Comparison of ENCODE assay signal across 21 cellular contexts in the genomic region with DNA sequence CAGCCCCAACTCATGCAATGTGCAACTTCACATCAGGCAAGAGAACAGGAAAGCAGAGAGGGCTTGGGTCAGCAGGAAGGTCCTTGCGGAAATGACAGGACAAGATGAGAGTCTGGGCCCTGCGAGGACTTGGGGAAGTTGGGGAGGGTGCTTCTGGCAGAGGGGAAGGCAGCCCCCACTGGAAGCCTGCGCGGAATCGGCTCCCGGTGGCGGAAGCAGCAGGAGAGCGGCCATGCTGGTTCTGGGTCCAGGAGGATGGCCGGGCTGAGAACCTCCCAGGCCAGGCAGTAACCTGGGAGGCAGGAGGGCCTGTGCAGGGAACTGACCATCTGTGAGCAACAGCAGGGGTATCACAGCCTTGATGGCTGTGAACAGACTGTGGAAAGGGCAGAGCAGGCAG.
A peak's percentile ranks its signal among the peaks of the same experiment; 100 is the strongest.
DNase-seq lines count a peak whose midpoint lies in the region; ATAC-seq and TF ChIP-seq lines count a peak whose summit lies in the region.
"Had no signal": no experiment of that assay in that cellular context is flagged by ENCODE, and none has a peak within 500 bp of the region (broad histone marks: within the 10 kb centered on the region; RNA-seq: fewer than 3 reads in every experiment).

No MANE protein-coding gene starts in this region.

- DNase-seq in activated T-cell treated with anti-CD3 and anti-CD28 coated beads, Interleukin-2, amount 50 U/mL, for 72 hours = no peak
- DNase-seq in activated T-cell treated with anti-CD3 and anti-CD28 coated beads, Interleukin-2, amount 50 U/mL, for 48 hours = no peak
- no peak for DNase-seq in activated CD4-positive, alpha-beta memory T cell treated with anti-CD3 and anti-CD28 coated beads, Interleukin-2, amount 10 ng/mL, durations not matched to agents 7 days and 5 days
- DNase-seq in glutamatergic neuron = no peak
- no peak for DNase-seq in stimulated activated naive B cell treated with anti-CD40 and anti-IgM and Interleukin-4, amounts not matched to agents 10 μg/mL and 1 μg/mL and 100 μg/mL, for 72 hours
- no peak for DNase-seq in Right ventricle myocardium superior
- DNase-seq in NCI-H1105 treated with DMSO at 0.1 percent for 48 hours (lab: John Stamatoyannopoulos, UW) = no peak
- DNase-seq: activated CD4-positive, alpha-beta T cell treated with anti-CD3 and anti-CD28 coated beads for 1 hour; activated CD8-positive, alpha-beta memory T cell treated with anti-CD3 and anti-CD28 coated beads, Interleukin-2, amount 50 U/mL, for 48 hours; BE2C; central memory CD4-positive, alpha-beta T cell; H7; Karpas-422; NCI-H1694; NCI-H2171; NCI-H510A treated with DMSO at 0.1 percent for 48 hours; NK-92 treated with Interleukin-12 subunit alpha and Interleukin-12 subunit beta, amount 100 ng/mL, for 24 hours; psoas muscle; SHP77 treated with DMSO at 0.1 percent for 48 hours; stimulated activated CD8-positive, alpha-beta memory T cell treated with anti-CD3 and anti-CD28 coated beads, Interleukin-4, amount 100 ng/mL, for 48 hours had no signal

- H3K4me3 Mint-ChIP-seq in activated T-cell treated with anti-CD3 and anti-CD28 coated beads, Interleukin-2, amount 50 U/mL, for 72 hours = no peak overlapping the region
- no peak overlapping the region for H3K4me3 Mint-ChIP-seq in activated CD4-positive, alpha-beta memory T cell treated with anti-CD3 and anti-CD28 coated beads, Interleukin-2, amount 10 ng/mL, durations not matched to agents 7 days and 5 days
- H3K4me3 Mint-ChIP-seq in glutamatergic neuron (ENCODE audit: unreplicated experiment) = peak overlapping the region; percentile 2
- H3K4me3 Mint-ChIP-seq in stimulated activated naive B cell treated with anti-CD40 and anti-IgM and Interleukin-4, amounts not matched to agents 10 μg/mL and 1 μg/mL and 100 μg/mL, for 72 hours = no peak overlapping the region

- POLR2A ChIA-PET in activated CD4-positive, alpha-beta memory T cell treated with anti-CD3 and anti-CD28 coated beads, Interleukin-2, amount 10 ng/mL, durations not matched to agents 7 days and 5 days (lab: Charles Lee) = no interaction called here

- intact Hi-C loops in Right ventricle myocardium superior (cut with DNase I) = no loop called here

- peaks cover 4% of the 10 kb centered on the region for H3K4me1 Mint-ChIP-seq in activated T-cell treated with anti-CD3 and anti-CD28 coated beads, Interleukin-2, amount 50 U/mL, for 72 hours (ENCODE audit: low read depth)
- H3K4me1 Mint-ChIP-seq in activated CD4-positive, alpha-beta memory T cell treated with anti-CD3 and anti-CD28 coated beads, Interleukin-2, amount 10 ng/mL, durations not matched to agents 7 days and 5 days = peaks cover 5% of the 10 kb centered on the region
- H3K4me1 Mint-ChIP-seq in glutamatergic neuron (ENCODE audit: low read depth, unreplicated experiment) = peaks cover 56% of the 10 kb centered on the region
- peaks cover 17 to 21% of the 10 kb centered on the region in 2 donors for H3K4me1 Mint-ChIP-seq in stimulated activated naive B cell treated with anti-CD40 and anti-IgM and Interleukin-4, amounts not matched to agents 10 μg/mL and 1 μg/mL and 100 μg/mL, for 72 hours

- peak overlapping the region; percentile 58 for H3K27ac Mint-ChIP-seq in activated T-cell treated with anti-CD3 and anti-CD28 coated beads, Interleukin-2, amount 50 U/mL, for 72 hours
- peak overlapping the region; percentile 2 for H3K27ac Mint-ChIP-seq in activated CD4-positive, alpha-beta memory T cell treated with anti-CD3 and anti-CD28 coated beads, Interleukin-2, amount 10 ng/mL, durations not matched to agents 7 days and 5 days
- peak overlapping the region; percentile 90 for H3K27ac Mint-ChIP-seq in glutamatergic neuron (ENCODE audit: unreplicated experiment)
- peak overlapping the region; percentile 86 for H3K27ac Mint-ChIP-seq in stimulated activated naive B cell treated with anti-CD40 and anti-IgM and Interleukin-4, amounts not matched to agents 10 μg/mL and 1 μg/mL and 100 μg/mL, for 72 hours

- no peak for ATAC-seq in activated T-cell treated with anti-CD3 and anti-CD28 coated beads, Interleukin-2, amount 50 U/mL, for 72 hours (replicated peaks in 1 of 2)
- no peak for ATAC-seq in stimulated activated naive B cell treated with anti-CD40 and anti-IgM and Interleukin-4, amounts not matched to agents 10 μg/mL and 1 μg/mL and 100 μg/mL, for 72 hours (replicated peaks)
- no peak for ATAC-seq in Right ventricle myocardium superior (ENCODE audit: poor library complexity)
- no peak for ATAC-seq in GM21367 (IDR thresholded peaks at IDR 0.05; ENCODE audit: unreplicated experiment)
- ATAC-seq: psoas muscle had no signal

- H3K27me3 Mint-ChIP-seq in activated T-cell treated with anti-CD3 and anti-CD28 coated beads, Interleukin-2, amount 50 U/mL, for 72 hours (ENCODE audit: low read depth) = no peaks in the 10 kb centered on the region
- no peaks in the 10 kb centered on the region for H3K27me3 Mint-ChIP-seq in activated CD4-positive, alpha-beta memory T cell treated with anti-CD3 and anti-CD28 coated beads, Interleukin-2, amount 10 ng/mL, durations not matched to agents 7 days and 5 days
- H3K27me3 Mint-ChIP-seq in glutamatergic neuron (ENCODE audit: unreplicated experiment) = peaks cover 29% of the 10 kb centered on the region
- no peaks in the 10 kb centered on the region for H3K27me3 Mint-ChIP-seq in stimulated activated naive B cell treated with anti-CD40 and anti-IgM and Interleukin-4, amounts not matched to agents 10 μg/mL and 1 μg/mL and 100 μg/mL, for 72 hours

- peaks cover 7 to 13% of the 10 kb centered on the region in 2 donors for H3K36me3 Mint-ChIP-seq in activated T-cell treated with anti-CD3 and anti-CD28 coated beads, Interleukin-2, amount 50 U/mL, for 72 hours (ENCODE audit: insufficient read depth in 2 of 2)
- peaks cover 63% of the 10 kb centered on the region for H3K36me3 Mint-ChIP-seq in activated CD4-positive, alpha-beta memory T cell treated with anti-CD3 and anti-CD28 coated beads, Interleukin-2, amount 10 ng/mL, durations not matched to agents 7 days and 5 days (ENCODE audit: low read depth)
- H3K36me3 Mint-ChIP-seq in glutamatergic neuron (ENCODE audit: unreplicated experiment) = peaks cover 16% of the 10 kb centered on the region
- peaks cover 51 to 62% of the 10 kb centered on the region in 2 donors for H3K36me3 Mint-ChIP-seq in stimulated activated naive B cell treated with anti-CD40 and anti-IgM and Interleukin-4, amounts not matched to agents 10 μg/mL and 1 μg/mL and 100 μg/mL, for 72 hours

- CTCF ChIA-PET in activated CD4-positive, alpha-beta memory T cell treated with anti-CD3 and anti-CD28 coated beads, Interleukin-2, amount 10 ng/mL, durations not matched to agents 7 days and 5 days (lab: Charles Lee) = no interaction called here

- no peak for TF ChIP-seq CTCF in glutamatergic neuron (IDR thresholded peaks at IDR 0.05; ENCODE audit: partially characterized antibody, unreplicated experiment)

- peaks cover 4% of the 10 kb centered on the region in 2 donors for H3K9me3 Mint-ChIP-seq in activated T-cell treated with anti-CD3 and anti-CD28 coated beads, Interleukin-2, amount 50 U/mL, for 72 hours
- H3K9me3 Mint-ChIP-seq in activated CD4-positive, alpha-beta memory T cell treated with anti-CD3 and anti-CD28 coated beads, Interleukin-2, amount 10 ng/mL, durations not matched to agents 7 days and 5 days = no peaks in the 10 kb centered on the region
- H3K9me3 Mint-ChIP-seq in glutamatergic neuron (ENCODE audit: unreplicated experiment) = peaks cover 39% of the 10 kb centered on the region
- H3K9me3 Mint-ChIP-seq in stimulated activated naive B cell treated with anti-CD40 and anti-IgM and Interleukin-4, amounts not matched to agents 10 μg/mL and 1 μg/mL and 100 μg/mL, for 72 hours = no peaks in the 10 kb centered on the region

Comparison
In these comparisons a context has a peak if more than half of its experiments do, and no peak if none do; other contexts are left out.
1. H3K27ac Mint-ChIP-seq: peak in every context shown above with its lines; median percentile 90 in glutamatergic neuron; 86 in stimulated activated naive B cell treated with anti-CD40 and anti-IgM and Interleukin-4, amounts not matched to agents 10 μg/mL and 1 μg/mL and 100 μg/mL, for 72 hours; 58 in activated T-cell treated with anti-CD3 and anti-CD28 coated beads, Interleukin-2, amount 50 U/mL, for 72 hours; 2 in activated CD4-positive, alpha-beta memory T cell treated with anti-CD3 and anti-CD28 coated beads, Interleukin-2, amount 10 ng/mL, durations not matched to agents 7 days and 5 days.